Comparison of ENCODE assay signal across 1 cellular context in genomic region chr3:169939751-169940150, GRCh38.
TF ChIP-seq lines count a peak whose summit lies in the region.

No MANE protein-coding gene starts in this region.

TF ChIP-seq in K562, 482 proteins besides CTCF, POLR2A, EP300 and RAD21:
- TF ChIP-seq FOXK2 (conservative IDR thresholded peaks at IDR 0.05 in 1 of 2, IDR thresholded peaks at IDR 0.05 in 1 of 2; ENCODE audit: low read depth in 2 of 2) (0 out of 4 replicates have a peak, but pooled peaks of 1 of the 2 experiments have one; percentile 1), STAT5B (CRISPR knock-in tag; IDR thresholded peaks at IDR 0.05) (no peak)
